ENCODE assay signal across 7 cellular contexts in genomic region chr12:72017054-72017651, GRCh38.
DNase-seq lines count a peak whose midpoint lies in the region; ATAC-seq, FAIRE-seq and TF ChIP-seq lines count a peak whose summit lies in the region.

No MANE protein-coding gene starts in this region.

- H3K27me3 Mint-ChIP-seq in activated naive CD4-positive, alpha-beta T cell treated with anti-CD3 and anti-CD28 coated beads for 36 hours (ENCODE audit: low read depth) = peaks cover 7% of the 10 kb centered on the region
- peaks cover 2% of the 10 kb centered on the region for H3K27me3 Mint-ChIP-seq in progenitor cell of endocrine pancreas

- TF ChIP-seq POLR2A in GM12891 (IDR thresholded peaks at IDR 0.05; ENCODE audit: low read depth, low read length) = no peak

- no peaks in the 10 kb centered on the region for H3K36me3 Mint-ChIP-seq in activated naive CD4-positive, alpha-beta T cell treated with anti-CD3 and anti-CD28 coated beads for 36 hours (ENCODE audit: low read depth)
- H3K36me3 Mint-ChIP-seq in progenitor cell of endocrine pancreas (ENCODE audit: insufficient read depth) = no peaks in the 10 kb centered on the region

- DNase-seq in GM12891 (ENCODE audit: insufficient read length, low spot score) (peak; percentile 30), NCI-H1048 (lab: John Stamatoyannopoulos, UW) (peak; percentile 15), SK-N-MC (ENCODE audit: low read depth, low spot score) (peak; percentile 88), glomerular visceral epithelial cell (ENCODE audit: extremely low spot score) (peak; percentile 80), progenitor cell of endocrine pancreas (ENCODE audit: low spot score, unreplicated experiment) (peak; percentile 67)
- DNase-seq in activated naive CD4-positive, alpha-beta T cell treated with anti-CD3 and anti-CD28 coated beads for 36 hours = peak; percentile 77

- no peaks in the 10 kb centered on the region for H3K9me3 ChIP-seq in SK-N-MC (ENCODE audit: low read depth, low read length)

- peak overlapping the region; percentile 43 for H3K9ac ChIP-seq in SK-N-MC (ENCODE audit: insufficient read length)

- H3K36me3 ChIP-seq in SK-N-MC (ENCODE audit: insufficient read depth, low read length) = no peaks in the 10 kb centered on the region

- peak overlapping the region; percentile 82 for H3K27ac ChIP-seq in SK-N-MC

- peak; percentile 98 for ATAC-seq in HG02623 (IDR thresholded peaks at IDR 0.05; ENCODE audit: unreplicated experiment)

- no peaks in the 10 kb centered on the region for H3K4me1 Mint-ChIP-seq in activated naive CD4-positive, alpha-beta T cell treated with anti-CD3 and anti-CD28 coated beads for 36 hours (ENCODE audit: low read depth)
- peaks cover 3% of the 10 kb centered on the region for H3K4me1 Mint-ChIP-seq in progenitor cell of endocrine pancreas (ENCODE audit: low read depth)

- no peak overlapping the region for H3K27ac Mint-ChIP-seq in activated naive CD4-positive, alpha-beta T cell treated with anti-CD3 and anti-CD28 coated beads for 36 hours
- H3K27ac Mint-ChIP-seq in progenitor cell of endocrine pancreas = no peak overlapping the region

- CTCF ChIA-PET in activated naive CD4-positive, alpha-beta T cell treated with anti-CD3 and anti-CD28 coated beads for 36 hours (lab: Charles Lee) = interaction anchor here (0.6 to 2.0 kb wide), 8 partner anchors 13 to 1669 kb away, joined by 3 to 9 read pairs (median 4); no protein-coding TSS in a partner anchor

- H3K4me3 Mint-ChIP-seq in activated naive CD4-positive, alpha-beta T cell treated with anti-CD3 and anti-CD28 coated beads for 36 hours = no peak overlapping the region
- H3K4me3 Mint-ChIP-seq in progenitor cell of endocrine pancreas (ENCODE audit: low read depth) = no peak overlapping the region

- peak; percentile 97 for FAIRE-seq in GM12891 (lab: Jason Lieb, UNC)

- H3K9me3 Mint-ChIP-seq in activated naive CD4-positive, alpha-beta T cell treated with anti-CD3 and anti-CD28 coated beads for 36 hours = no peaks in the 10 kb centered on the region
- no peaks in the 10 kb centered on the region for H3K9me3 Mint-ChIP-seq in progenitor cell of endocrine pancreas (ENCODE audit: low read depth)

- no peak overlapping the region for H3K4me3 ChIP-seq in SK-N-MC

- peak; percentile 78 for TF ChIP-seq CTCF in progenitor cell of endocrine pancreas (IDR thresholded peaks at IDR 0.05; ENCODE audit: unreplicated experiment)

- intact Hi-C loops in activated naive CD4-positive, alpha-beta T cell treated with anti-CD3 and anti-CD28 coated beads for 36 hours (cut with micrococcal nuclease) = loop anchor here (1.0 to 5.0 kb wide), 3 partner anchors 247 to 330 kb away; no protein-coding TSS in a partner anchor

TF ChIP-seq in GM12891, 5 proteins besides CTCF, POLR2A, EP300 and RAD21:
- TF ChIP-seq POU2F2 (IDR thresholded peaks at IDR 0.05; ENCODE audit: low read depth, low read length) = no peak
- TF ChIP-seq POLR2AphosphoS5 (IDR thresholded peaks at IDR 0.05; ENCODE audit: low read depth, low read length) = no peak
- no peak for TF ChIP-seq TAF1 (IDR thresholded peaks at IDR 0.05; ENCODE audit: low read depth, low read length)
- TF ChIP-seq PAX5 (IDR thresholded peaks at IDR 0.05; ENCODE audit: insufficient read depth, low read length, severe bottlenecking) = no peak
- TF ChIP-seq SPI1 (IDR thresholded peaks at IDR 0.05; ENCODE audit: low read depth, low read length) = no peak

Comparison
In these comparisons a context has a peak if more than half of its experiments do, and no peak if none do; other contexts are left out.
1. DNase-seq: peak in every context shown above with its lines; median percentile 88 in SK-N-MC; 80 in glomerular visceral epithelial cell; 77 in activated naive CD4-positive, alpha-beta T cell treated with anti-CD3 and anti-CD28 coated beads for 36 hours; 67 in progenitor cell of endocrine pancreas; 30 in GM12891; 15 in NCI-H1048.